ENCODE assay signal across 33 cellular contexts in the genomic region with DNA sequence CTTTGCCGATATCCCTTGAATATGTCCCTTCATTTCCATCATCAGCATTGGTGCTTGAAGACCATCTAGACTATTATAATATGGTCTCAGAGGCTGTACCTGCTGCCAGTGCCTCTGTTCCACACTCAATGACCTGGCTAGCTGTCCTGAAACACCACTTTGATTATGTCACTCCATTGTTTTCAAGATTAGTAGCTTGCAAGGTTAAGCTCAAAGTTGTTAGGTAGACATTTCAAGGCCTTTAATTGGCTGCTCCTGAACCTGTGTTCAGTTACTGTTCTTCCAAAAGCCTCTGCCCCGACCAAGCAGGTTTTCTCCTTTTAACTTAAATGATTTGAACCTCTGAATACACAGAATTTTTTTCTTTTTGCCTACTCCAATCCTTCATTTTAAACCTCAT.
"Had no signal": no experiment of that assay in that cellular context is flagged by ENCODE, and none has a peak within 500 bp of the region (broad histone marks: within the 10 kb centered on the region; RNA-seq: fewer than 3 reads in every experiment).

No MANE protein-coding gene starts in this region.

- H3K9me3 ChIP-seq: adrenal gland had no signal

- H3K36me3 ChIP-seq: adrenal gland, cardiac muscle cell had no signal

- ATAC-seq: activated CD8-positive, alpha-beta T cell treated with anti-CD3 and anti-CD28 coated beads for 36 hours; activated naive CD4-positive, alpha-beta T cell treated with anti-CD3 and anti-CD28 coated beads, Interleukin-2, amount 50 U/mL, for 72 hours; activated T-cell treated with anti-CD3 and anti-CD28 coated beads, Interleukin-2, amount 50 U/mL, for 4 hours; activated T-cell treated with anti-CD3 and anti-CD28 coated beads, Interleukin-2, amount 50 U/mL, for 72 hours; activated T-helper 17 cell treated with anti-CD3 and anti-CD28 coated beads, Interleukin-2, amount 50 U/mL, for 72 hours had no signal

- H3K27ac ChIP-seq: adrenal gland, cardiac muscle cell, VCaP had no signal

- DNase-seq: activated B cell treated with CpG ODN at 0.5 μM for 24 hours; activated CD4-positive, alpha-beta memory T cell treated with anti-CD3 and anti-CD28 coated beads for 36 hours; activated CD4-positive, alpha-beta T cell treated with anti-CD3 and anti-CD28 coated beads for 4 hours; activated CD4-positive, alpha-beta T cell treated with anti-CD3 and anti-CD28 coated beads, Interleukin-2, amount 10 ng/mL, durations not matched to agents 24 days and 14 days; activated CD4-positive, alpha-beta T cell treated with anti-CD3 and anti-CD28 coated beads, Interleukin-2, amount 50 U/mL, for 1 hour; activated CD4-positive, alpha-beta T cell treated with anti-CD3 and anti-CD28 coated beads, Interleukin-2, amount 50 U/mL, for 4 hours; activated CD4-positive, CD25-positive, alpha-beta regulatory T cell treated with anti-CD3 and anti-CD28 coated beads, Interleukin-2, amount 50 U/mL, for 72 hours; activated CD8-positive, alpha-beta memory T cell treated with anti-CD3 and anti-CD28 coated beads, Interleukin-2, amount 50 U/mL, for 4 hours; activated CD8-positive, alpha-beta T cell treated with anti-CD3 and anti-CD28 coated beads for 36 hours; activated effector memory CD4-positive, alpha-beta T cell treated with anti-CD3 and anti-CD28 coated beads, Interleukin-2, amount 50 U/mL, for 16 hours; activated gamma-delta T cell treated with Interleukin-2 at 50 U/mL for 16 hours; activated naive CD4-positive, alpha-beta T cell; activated naive CD4-positive, alpha-beta T cell treated with anti-CD3 and anti-CD28 coated beads for 36 hours; activated naive CD4-positive, alpha-beta T cell treated with anti-CD3 and anti-CD28 coated beads, Interleukin-2, amount 50 U/mL, for 16 hours; activated naive CD8-positive, alpha-beta T cell treated with anti-CD3 and anti-CD28 coated beads for 36 hours; activated T-cell treated with anti-CD3 and anti-CD28 coated beads for 4 hours; activated T-cell treated with anti-CD3 and anti-CD28 coated beads, Interleukin-2, amount 50 U/mL, for 1 hour; activated T-cell treated with anti-CD3 and anti-CD28 coated beads, Interleukin-2, amount 50 U/mL, for 4 hours; activated T-cell treated with anti-CD3 and anti-CD28 coated beads, Interleukin-2, amount 50 U/mL, for 72 hours; adrenal gland; amniotic stem cell; aorta; caudate nucleus; cerebellar nuclear complex; T-helper 2 cell; T-helper 9 cell had no signal

- H3K4me1 ChIP-seq: adrenal gland had no signal

- FAIRE-seq: astrocyte, bronchial epithelial cell, TTC549 had no signal

- H3K27me3 ChIP-seq: adrenal gland, cardiac muscle cell had no signal

- H3K4me3 ChIP-seq: adrenal gland, cardiac muscle cell had no signal
